Comparison of ENCODE assay signal across 19 cellular contexts in genomic region chr4:183936047-183936446, GRCh38. TPM values are rescaled to one million over a fixed set of nuclear protein-coding genes. Genes with fewer than 3 reads are reported as not detected.
DNase-seq lines count a peak whose midpoint lies in the region; ATAC-seq, FAIRE-seq and TF ChIP-seq lines count a peak whose summit lies in the region.
"Had no signal": no experiment of that assay in that cellular context is flagged by ENCODE, and none has a peak within 500 bp of the region (broad histone marks: within the 10 kb centered on the region; RNA-seq: fewer than 3 reads in every experiment).

No MANE protein-coding gene starts in this region.

- no peak overlapping the region for H3K56ac ChIP-seq in H1 (replicated peaks; ENCODE audit: insufficient read length, low read depth, low read length)

- H3K9me3 Mint-ChIP-seq in mesothelial cell of epicardium = no peaks in the 10 kb centered on the region

- TF ChIP-seq EP300 in A549 (IDR thresholded peaks at IDR 0.05) = no peak
- no peak for TF ChIP-seq EP300 in H1 (IDR thresholded peaks at IDR 0.05; ENCODE audit: borderline replicate concordance in 1 of 2, low read depth in 2 of 2, low read length in 2 of 2)
- no peak for TF ChIP-seq EP300 in gastroesophageal sphincter (IDR thresholded peaks at IDR 0.05)

- H3K36me3 ChIP-seq in HUES48 (ENCODE audit: control insufficient read depth, insufficient read depth, low read length) (no peaks in the 10 kb centered on the region), H1 (ENCODE audit: control insufficient read depth in 2 of 4, insufficient read depth in 4 of 4, low read length in 3 of 4) (no peaks in the 10 kb centered on the region), gastroesophageal sphincter (no peaks in the 10 kb centered on the region), Karpas-422 (ENCODE audit: insufficient read depth, low read length) (no peaks in the 10 kb centered on the region)
- H3K36me3 ChIP-seq: SJSA1 had no signal

- H3K4me1 Mint-ChIP-seq in mesothelial cell of epicardium = peaks cover 70% of the 10 kb centered on the region
- H3K4me1 Mint-ChIP-seq: CD8-positive, alpha-beta memory T cell had no signal

- H4K5ac ChIP-seq in H1 (ENCODE audit: insufficient read length, low read depth, low read length) = no peak overlapping the region

- no peaks in the 10 kb centered on the region for H3K9me3 ChIP-seq in A549
- H3K9me3 ChIP-seq in HUES48 (ENCODE audit: control insufficient read depth, insufficient read depth, low read length) = no peaks in the 10 kb centered on the region
- no peaks in the 10 kb centered on the region for H3K9me3 ChIP-seq in H1 (ENCODE audit: insufficient read depth in 2 of 2, low read depth in 1 of 2, low read length in 1 of 2)
- H3K9me3 ChIP-seq in gastroesophageal sphincter = no peaks in the 10 kb centered on the region
- H3K9me3 ChIP-seq in Karpas-422 (ENCODE audit: low read length) = no peaks in the 10 kb centered on the region
- H3K9me3 ChIP-seq: SJSA1 had no signal

- H2AK5ac ChIP-seq in H1 (ENCODE audit: low read depth, low read length) = no peak overlapping the region

- H3K14ac ChIP-seq in H1 (ENCODE audit: insufficient read length) = no peak overlapping the region

- CTCF ChIA-PET in A549 (lab: Yijun Ruan, JAX) (no interaction called here), H1 (lab: Charles Lee; ENCODE audit: partially characterized antibody) (no interaction called here)

- H2BK5ac ChIP-seq in H1 (ENCODE audit: low read depth, low read length) = no peak overlapping the region

- TF ChIP-seq RAD21 in A549 (conservative IDR thresholded peaks at IDR 0.05 in 1 of 2, IDR thresholded peaks at IDR 0.05 in 1 of 2) = no peak
- TF ChIP-seq RAD21 in H1 (IDR thresholded peaks at IDR 0.05 in 1 of 2, conservative IDR thresholded peaks at IDR 0.05 in 1 of 2; ENCODE audit: low read depth in 2 of 2, low read length in 2 of 2) = no peak

- H3K79me2 ChIP-seq in H1 (ENCODE audit: control insufficient read depth in 1 of 2, insufficient read depth in 2 of 2, low read length in 2 of 2) (peaks cover 0 to 7% of the 10 kb centered on the region in 2 experiments; a peak in 1 of 4 replicates), Karpas-422 (ENCODE audit: low read length) (no peaks in the 10 kb centered on the region)

- no peaks in the 10 kb centered on the region for H3K9me2 ChIP-seq in Karpas-422 (replicated peaks; ENCODE audit: insufficient read depth, low read length)

- H3K27ac ChIP-seq in A549 = peak overlapping the region; percentile 48 to 52; a peak in 3 of 6 replicates
- H3K27ac ChIP-seq in HUES48 (ENCODE audit: low read depth, low read length) = peak overlapping the region; percentile 84
- H3K27ac ChIP-seq in H1 (ENCODE audit: low read depth, low read length) = no peak overlapping the region
- no peak overlapping the region for H3K27ac ChIP-seq in gastroesophageal sphincter
- no peak overlapping the region for H3K27ac ChIP-seq in Karpas-422 (ENCODE audit: low read length)
- H3K27ac ChIP-seq: GM23248, KMS-11, SJSA1 had no signal

- no peak overlapping the region for H4K8ac ChIP-seq in H1 (ENCODE audit: extremely low read depth, insufficient read depth, low read length)

- H3K23me2 ChIP-seq in H1 (ENCODE audit: low read depth, low read length) = no peaks in the 10 kb centered on the region; the same call in 1 of the 2 replicates

- H2BK15ac ChIP-seq in H1 (ENCODE audit: low read length) = no peak overlapping the region

- TF ChIP-seq CTCF in A549 (IDR thresholded peaks at IDR 0.05) (no peak), H1 (IDR thresholded peaks at IDR 0.05; ENCODE audit: control extremely low read depth in 1 of 3, insufficient read depth in 1 of 3, low read depth in 1 of 3, low read length in 3 of 3) (no peak), mesothelial cell of epicardium (IDR thresholded peaks at IDR 0.05; ENCODE audit: unreplicated experiment) (no peak), gastroesophageal sphincter (IDR thresholded peaks at IDR 0.05) (no peak)

- H3K4ac ChIP-seq in H1 (replicated peaks; ENCODE audit: insufficient read length, low read depth, low read length) = no peak overlapping the region

- ATAC-seq in A549 (no peak), gastroesophageal sphincter (no peak)

- H4K20me1 ChIP-seq in H1 (replicated peaks in 1 of 2; ENCODE audit: control insufficient read depth in 1 of 2, insufficient read depth in 2 of 2, low read length in 2 of 2) (no peaks in the 10 kb centered on the region), Karpas-422 (ENCODE audit: insufficient read depth, low read depth, low read length) (no peaks in the 10 kb centered on the region)

- H3K4me3 Mint-ChIP-seq in mesothelial cell of epicardium = peak overlapping the region; percentile 11
- H3K4me3 Mint-ChIP-seq: CD8-positive, alpha-beta memory T cell had no signal

- H3K27me3 ChIP-seq in HUES48 (ENCODE audit: control insufficient read depth, insufficient read depth, low read length) = no peaks in the 10 kb centered on the region
- no peaks in the 10 kb centered on the region for H3K27me3 ChIP-seq in H1 (replicated peaks in 1 of 4; ENCODE audit: control insufficient read depth in 3 of 4, extremely low read depth in 1 of 4, insufficient read depth in 3 of 4, low read length in 3 of 4)
- H3K27me3 ChIP-seq in gastroesophageal sphincter = no peaks in the 10 kb centered on the region
- no peaks in the 10 kb centered on the region for H3K27me3 ChIP-seq in Karpas-422 (ENCODE audit: low read length)
- H3K27me3 ChIP-seq: SJSA1 had no signal

- no peak overlapping the region for H3K23ac ChIP-seq in H1 (ENCODE audit: insufficient read length)

- H3K4me3 ChIP-seq in A549 (no peak overlapping the region), HUES48 (ENCODE audit: low read depth, low read length) (0 out of 2 replicates have a peak overlapping the region, but pooled peaks have one; percentile 3), H1 (ENCODE audit: extremely low read depth in 1 of 4, insufficient read depth in 2 of 4, low read depth in 3 of 4, low read length in 4 of 4) (peak overlapping the region in 1 of 4 experiments; percentile 43; a peak in 2 of 8 replicates), gastroesophageal sphincter (no peak overlapping the region), Karpas-422 (ENCODE audit: low read length) (no peak overlapping the region)
- H3K4me3 ChIP-seq: GM23248, PC-9, SJSA1 had no signal

- no peak overlapping the region for H2BK120ac ChIP-seq in H1 (replicated peaks; ENCODE audit: low read depth, low read length)

- H3K9ac ChIP-seq in HUES48 (ENCODE audit: low read depth, low read length) = no peak overlapping the region
- H3K9ac ChIP-seq in H1 (replicated peaks in 1 of 4; ENCODE audit: extremely low read depth in 1 of 4, low read depth in 3 of 4, low read length in 3 of 4) = no peak overlapping the region
- H3K9ac ChIP-seq in Karpas-422 (ENCODE audit: low read length) = no peak overlapping the region
- H3K9ac ChIP-seq: GM23248, KMS-11 had no signal

- H3K27me3 Mint-ChIP-seq in mesothelial cell of epicardium (ENCODE audit: low read depth) = no peaks in the 10 kb centered on the region

- FAIRE-seq in A549 (lab: Jason Lieb, UNC) (no peak), H1 (lab: Jason Lieb, UNC) (peak; percentile 36)
- FAIRE-seq: GM12892, GM18507 had no signal

- POLR2A ChIA-PET in A549 (lab: Yijun Ruan, JAX) = no interaction called here
- POLR2A ChIA-PET in H1 (lab: Charles Lee; ENCODE audit: partially characterized antibody) = interaction anchor here (0.6 to 1.0 kb wide), 2 partner anchors 155 to 163 kb away, joined by 3 to 4 read pairs; no protein-coding TSS in a partner anchor

- no peak overlapping the region for H2BK20ac ChIP-seq in H1 (ENCODE audit: low read length)

- H3K36me3 Mint-ChIP-seq in mesothelial cell of epicardium = peaks cover 21% of the 10 kb centered on the region
- H3K36me3 Mint-ChIP-seq: CD8-positive, alpha-beta memory T cell had no signal

- no peak overlapping the region for H3K18ac ChIP-seq in H1 (ENCODE audit: extremely low read depth, low read length)

- no peak for DNase-seq in A549 (ENCODE audit: low read depth in 1 of 2, low spot score in 1 of 2)
- DNase-seq in H1 (ENCODE audit: low read depth in 1 of 2, low spot score in 2 of 2) = no peak
- DNase-seq in mesothelial cell of epicardium (ENCODE audit: low spot score in 2 of 2, unreplicated experiment in 2 of 2) = no peak
- DNase-seq in Karpas-422 = no peak
- DNase-seq in OCI-M1 (lab: John Stamatoyannopoulos, UW) = no peak
- DNase-seq: ACHN; C1 segment of cervical spinal cord; CD8-positive, alpha-beta memory T cell; GM23248; NCI-H1436; NCI-H1930; NCI-H526 had no signal

- no peak for TF ChIP-seq POLR2A in A549 (IDR thresholded peaks at IDR 0.05; ENCODE audit: low read length)
- TF ChIP-seq POLR2A in H1 (IDR thresholded peaks at IDR 0.05; ENCODE audit: control extremely low read depth in 1 of 2, low read depth in 2 of 2, low read length in 2 of 2) = no peak
- no peak for TF ChIP-seq POLR2A in gastroesophageal sphincter (IDR thresholded peaks at IDR 0.05)

- peaks cover 2% of the 10 kb centered on the region for H3K79me1 ChIP-seq in H1 (ENCODE audit: low read depth, low read length)

- H4K91ac ChIP-seq in H1 (replicated peaks; ENCODE audit: insufficient read length, low read length) = no peak overlapping the region

- 62% methylated on average over 6 of the region's 6 CpGs for WGBS in A549 (ENCODE audit: missing lambda C conversion rate)
- WGBS in H1 (ENCODE audit: extremely low coverage in 1 of 2, insufficient coverage in 1 of 2, insufficient read length in 1 of 2, insufficient replicate concordance in 2 of 2, low coverage in 1 of 2, low lambda C conversion rate in 2 of 2, missing lambda C conversion rate in 1 of 2), 2 experiments = 34% methylated on average over 6 of the region's 6 CpGs; no CpG with 5 or more reads in 1 of the 2 experiments
- WGBS in gastroesophageal sphincter (ENCODE audit: low coverage in 1 of 2), 2 donors = 39 to 45% methylated on average over 5 to 6 of the region's 6 CpGs

- H2BK12ac ChIP-seq in H1 (ENCODE audit: low read depth, low read length) = no peak overlapping the region

- peak overlapping the region; percentile 54; the same call in 2 of the 3 replicates for H3K4me2 ChIP-seq in A549
- peak overlapping the region; percentile 9 to 41; a peak in 2 of 4 replicates for H3K4me2 ChIP-seq in H1 (ENCODE audit: insufficient read depth in 1 of 2, low read depth in 2 of 2, low read length in 2 of 2)
- no peak overlapping the region for H3K4me2 ChIP-seq in Karpas-422 (ENCODE audit: low read depth, low read length, poor library complexity, severe bottlenecking)
- H3K4me2 ChIP-seq: KMS-11 had no signal

- H3K27ac Mint-ChIP-seq in mesothelial cell of epicardium = peak overlapping the region; percentile 89
- H3K27ac Mint-ChIP-seq: CD8-positive, alpha-beta memory T cell had no signal

- peaks cover 12% of the 10 kb centered on the region for H3K4me1 ChIP-seq in A549
- H3K4me1 ChIP-seq in HUES48 (ENCODE audit: control insufficient read depth, insufficient read depth, low read length) = peaks cover 40% of the 10 kb centered on the region
- H3K4me1 ChIP-seq in H1 (replicated peaks in 1 of 4; ENCODE audit: control insufficient read depth in 3 of 4, insufficient read depth in 4 of 4, low read length in 3 of 4) = peaks cover 5 to 11% (median 8%) of the 10 kb centered on the region in 4 experiments; a peak in 5 of 7 replicates
- H3K4me1 ChIP-seq in gastroesophageal sphincter = peaks cover 0 to 13% (median 0%) of the 10 kb centered on the region in 3 donors
- H3K4me1 ChIP-seq in Karpas-422 (ENCODE audit: low read length) = no peaks in the 10 kb centered on the region
- H3K4me1 ChIP-seq: SJSA1 had no signal

- no peak overlapping the region for H2AFZ ChIP-seq in H1 (ENCODE audit: low read length)
- no peak overlapping the region for H2AFZ ChIP-seq in Karpas-422 (ENCODE audit: low read length)
- H2AFZ ChIP-seq: GM23248, PC-9 had no signal

RNA-seq across cellular contexts. Expression of gene STOX2, which starts 30.9 kb away (rescaled TPM):
- 5.2 and 7.0 TPM in 2 replicates for polyA plus RNA-seq in A549 (2011; rRNA removed)
- polyA plus RNA-seq in A549 (2012; cell fraction: cytosol; rRNA removed) = 2.3 and 2.6 TPM in 2 replicates
- polyA plus RNA-seq in A549 (2012; cell fraction: nucleus; rRNA removed) = 4.1 and 4.3 TPM in 2 replicates
- polyA plus RNA-seq in A549 (2017; fragmentation: RNase III; extraction: RNeasy Plus Mini Kit Qiagen cat#74134 plus additional on column Dnase treatment) = 2.2 to 2.7 TPM (median 2.5 TPM) in 3 replicates
- polyA minus RNA-seq in A549 (2011; rRNA and poly(A)+ RNA removed) = 29.8 and 43.3 TPM in 2 replicates
- total RNA-seq in H1 (2021; fragmentation: NEBNext Ultra II Directional; extraction: Animal tissue kit (Norgen Biotek cat#: 25700)) = 20.0 and 20.9 TPM in 2 replicates
- 5.5 and 10.5 TPM in 2 replicates for polyA plus RNA-seq in H1 (2011; rRNA removed)
- 5.4 TPM for polyA plus RNA-seq in H1 (2011; cell fraction: cytosol; rRNA removed)
- 19.3 TPM for polyA plus RNA-seq in H1 (2011; cell fraction: nucleus; rRNA removed)
- 4.7 to 6.0 TPM (median 5.5 TPM) in 4 replicates for polyA plus RNA-seq in H1 (2012, experiment 1 of 2)
- 0.34 TPM for polyA plus RNA-seq in H1 (2012, experiment 2 of 2)
- 12.0 TPM for polyA plus RNA-seq in H1 (2013, experiment 1 of 2)
- polyA plus RNA-seq in H1 (2013, experiment 2 of 2) = 12.6 TPM
- 19.5 and 24.9 TPM in 2 replicates for polyA minus RNA-seq in H1 (2011; rRNA and poly(A)+ RNA removed)
- 5.5 TPM for polyA minus RNA-seq in H1 (2011; cell fraction: cytosol; rRNA and poly(A)+ RNA removed)
- polyA minus RNA-seq in H1 (2011; cell fraction: nucleus; rRNA and poly(A)+ RNA removed) = 21.3 TPM
- total RNA-seq in mesothelial cell of epicardium = 95.6 to 104 TPM (median 103 TPM) in 3 replicates
- total RNA-seq in gastroesophageal sphincter = 10 to 100 TPM in 2 of 4 donors, 1 to 10 TPM in 2; 7.5 to 25.4 (median 11.2) TPM
- not detected in 2 replicates for total RNA-seq in Karpas-422 (2014; rRNA removed; shearing (Covaris generic); ENCODE audit: low replicate concordance)
- total RNA-seq: CD8-positive, alpha-beta memory T cell; GM23248 had no signal
- polyA plus RNA-seq: CD8-positive, alpha-beta memory T cell; GM23248 had no signal

Comparison
In these comparisons a context has a peak if more than half of its experiments do, and no peak if none do; other contexts are left out.
1. H3K27ac ChIP-seq: peak in A549 (2 of 2) and HUES48 (single experiment); none in H1 (single experiment), gastroesophageal sphincter (0 of 4) and Karpas-422 (single experiment).
2. Of the 18 proteins assayed by ChIP-seq in both H1 and A549: peak only in H1: MAX; only in A549: none; in both: none; in neither: 17.